ENCODE assay signal across 37 cellular contexts in the genomic region with DNA sequence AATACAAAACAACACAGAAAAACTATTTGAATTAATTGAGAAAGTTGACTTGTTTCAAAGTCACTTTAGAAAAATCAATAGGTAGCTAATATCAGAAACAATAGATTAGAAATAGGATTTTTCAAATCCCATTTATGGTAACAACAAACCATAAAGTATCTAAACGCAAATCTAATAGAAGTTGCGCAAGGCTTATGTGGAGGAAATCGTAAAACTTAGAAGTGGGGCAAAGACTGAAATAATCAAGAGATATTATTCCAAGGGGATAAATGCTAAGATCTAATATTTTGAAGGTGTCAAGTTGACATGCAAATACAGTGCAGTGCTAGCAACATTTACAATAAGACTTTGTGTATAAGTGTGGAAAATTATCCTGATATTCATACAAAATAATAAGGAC.
DNase-seq lines count a peak whose midpoint lies in the region; ATAC-seq, FAIRE-seq and TF ChIP-seq lines count a peak whose summit lies in the region.
"Had no signal": no experiment of that assay in that cellular context is flagged by ENCODE, and none has a peak within 500 bp of the region (broad histone marks: within the 10 kb centered on the region; RNA-seq: fewer than 3 reads in every experiment).

No MANE protein-coding gene starts in this region.

- H2BK15ac ChIP-seq in IMR-90 (ENCODE audit: low read depth, low read length): no peak overlapping the region
- H2BK15ac ChIP-seq in H1 (ENCODE audit: low read length): no peak overlapping the region
- no peak overlapping the region for H2BK15ac ChIP-seq in H9 (ENCODE audit: low read depth, low read length)

- H4K20me1 ChIP-seq in IMR-90 (ENCODE audit: insufficient read depth, low read length) (no peaks in the 10 kb centered on the region), K562 (replicated peaks; ENCODE audit: control insufficient read depth, insufficient read depth, low read length) (no peaks in the 10 kb centered on the region), H1 (replicated peaks in 1 of 2; ENCODE audit: control insufficient read depth in 1 of 2, insufficient read depth in 2 of 2, low read length in 2 of 2) (no peaks in the 10 kb centered on the region), H9 (ENCODE audit: control insufficient read depth, insufficient read depth, insufficient read length) (no peaks in the 10 kb centered on the region)
- H4K20me1 ChIP-seq: BLaER1; BLaER1 treated with 17β-estradiol and CSF1 and Interleukin-3, amounts not matched to agents 10 nM and 100 nM had no signal

- H2AK5ac ChIP-seq in IMR-90 (ENCODE audit: low read depth, low read length): no peak overlapping the region
- H2AK5ac ChIP-seq in H1 (ENCODE audit: low read depth, low read length): no peak overlapping the region
- H2AK5ac ChIP-seq in H9 (ENCODE audit: insufficient read length, low read length): no peak overlapping the region

- in situ Hi-C loops in IMR-90 (cut with MboI; ENCODE audit: low sequenced_read_pairs): no loop called here
- in situ Hi-C loops in K562 (cut with MboI): no loop called here

- no peak for TF ChIP-seq EP300 in Ishikawa (IDR thresholded peaks at IDR 0.05; ENCODE audit: borderline replicate concordance)
- TF ChIP-seq EP300 in K562 (IDR thresholded peaks at IDR 0.05; ENCODE audit: low read length): no peak
- TF ChIP-seq EP300 in H1 (IDR thresholded peaks at IDR 0.05; ENCODE audit: borderline replicate concordance in 1 of 2, low read depth in 2 of 2, low read length in 2 of 2): no peak

- FAIRE-seq in K562 (lab: Jason Lieb, UNC) (no peak), H1 (lab: Jason Lieb, UNC) (no peak)
- FAIRE-seq: A204.1, A549, D721Med had no signal

- H3K9me3 Mint-ChIP-seq in H9 (peaks cover 0 to 2% of the 10 kb centered on the region in 2 experiments; a peak in 1 of 5 replicates), endothelial cell (ENCODE audit: unreplicated experiment) (no peaks in the 10 kb centered on the region)

- no peak for TF ChIP-seq CTCF in IMR-90 (conservative IDR thresholded peaks at IDR 0.05; ENCODE audit: low read depth, low read length)
- TF ChIP-seq CTCF in K562 (IDR thresholded peaks at IDR 0.05 in 2 of 3, conservative IDR thresholded peaks at IDR 0.05 in 1 of 3; ENCODE audit: insufficient read depth in 2 of 3, low read depth in 1 of 3, low read length in 3 of 3): no peak
- TF ChIP-seq CTCF in H1 (IDR thresholded peaks at IDR 0.05; ENCODE audit: control extremely low read depth in 1 of 3, insufficient read depth in 1 of 3, low read depth in 1 of 3, low read length in 3 of 3): no peak
- TF ChIP-seq CTCF in H9 (conservative IDR thresholded peaks at IDR 0.05): no peak
- no peak for TF ChIP-seq CTCF in endothelial cell (IDR thresholded peaks at IDR 0.05; ENCODE audit: unreplicated experiment)

- no peak overlapping the region for H4K91ac ChIP-seq in IMR-90 (ENCODE audit: insufficient read depth, low read depth, low read length)
- no peak overlapping the region for H4K91ac ChIP-seq in H1 (replicated peaks; ENCODE audit: insufficient read length, low read length)
- no peak overlapping the region for H4K91ac ChIP-seq in H9 (ENCODE audit: insufficient read length, low read depth, low read length)

- H3K27me3 ChIP-seq in IMR-90 (ENCODE audit: control insufficient read depth, insufficient read depth, low read length) (no peaks in the 10 kb centered on the region), K562 (ENCODE audit: control insufficient read depth in 2 of 2, insufficient read depth in 2 of 2, low read length in 2 of 2) (no peaks in the 10 kb centered on the region), H1 (replicated peaks in 1 of 4; ENCODE audit: control insufficient read depth in 3 of 4, extremely low read depth in 1 of 4, insufficient read depth in 3 of 4, low read length in 3 of 4) (no peaks in the 10 kb centered on the region), H9 (ENCODE audit: insufficient read depth, low read length) (no peaks in the 10 kb centered on the region)
- H3K27me3 ChIP-seq: BE2C; BLaER1; BLaER1 treated with 17β-estradiol and CSF1 and Interleukin-3, amounts not matched to agents 10 nM and 100 nM had no signal

- H3K23ac ChIP-seq in IMR-90 (ENCODE audit: low read depth, low read length): no peak overlapping the region
- H3K23ac ChIP-seq in H1 (ENCODE audit: insufficient read length): no peak overlapping the region
- no peak overlapping the region for H3K23ac ChIP-seq in H9 (ENCODE audit: insufficient read length, low read depth, low read length)

- H3K4me1 ChIP-seq in IMR-90 (ENCODE audit: control insufficient read depth, insufficient read depth, low read length) (no peaks in the 10 kb centered on the region), K562 (replicated peaks in 1 of 2; ENCODE audit: control insufficient read depth in 2 of 2, insufficient read depth in 2 of 2, low read length in 2 of 2) (no peaks in the 10 kb centered on the region), H1 (replicated peaks in 1 of 4; ENCODE audit: control insufficient read depth in 3 of 4, insufficient read depth in 4 of 4, low read length in 3 of 4) (no peaks in the 10 kb centered on the region), H9 (ENCODE audit: insufficient read depth, low read length) (no peaks in the 10 kb centered on the region)
- H3K4me1 ChIP-seq: A549; BE2C; BLaER1; BLaER1 treated with 17β-estradiol and CSF1 and Interleukin-3, amounts not matched to agents 10 nM and 100 nM; Caco-2 had no signal

- TF ChIP-seq RAD21 in IMR-90 (IDR thresholded peaks at IDR 0.05; ENCODE audit: low read length): no peak
- TF ChIP-seq RAD21 in Ishikawa (IDR thresholded peaks at IDR 0.05; ENCODE audit: low read depth): no peak
- no peak for TF ChIP-seq RAD21 in K562 (CRISPR knock-in tag; conservative IDR thresholded peaks at IDR 0.05 in 1 of 2, IDR thresholded peaks at IDR 0.05 in 1 of 2)
- no peak for TF ChIP-seq RAD21 in H1 (IDR thresholded peaks at IDR 0.05 in 1 of 2, conservative IDR thresholded peaks at IDR 0.05 in 1 of 2; ENCODE audit: low read depth in 2 of 2, low read length in 2 of 2)

- dilution Hi-C loops in IMR-90 (cut with HindIII; ENCODE audit: low sequenced_read_pairs, unreplicated experiment): no loop called here

- WGBS in IMR-90 (ENCODE audit: extremely low coverage in 2 of 2, insufficient read length in 1 of 2), 2 experiments: no CpG with 5 or more reads among the region's 3 CpGs
- 2% methylated on average over 3 of the region's 3 CpGs for WGBS in K562 (ENCODE audit: insufficient coverage, low coverage, missing lambda C conversion rate)
- WGBS in H1 (ENCODE audit: extremely low coverage in 1 of 2, insufficient coverage in 1 of 2, insufficient read length in 1 of 2, insufficient replicate concordance in 2 of 2, low coverage in 1 of 2, low lambda C conversion rate in 2 of 2, missing lambda C conversion rate in 1 of 2), 2 experiments: 90% methylated on average over 3 of the region's 3 CpGs; no CpG with 5 or more reads in 1 of the 2 experiments
- no CpG with 5 or more reads among the region's 3 CpGs for WGBS in H9 (ENCODE audit: extremely low coverage, insufficient read length, low lambda C conversion rate)

- H3K36me3 ChIP-seq in IMR-90 (ENCODE audit: control insufficient read depth, insufficient read depth, low read length) (no peaks in the 10 kb centered on the region; the same call in 1 of the 2 replicates), K562 (ENCODE audit: control insufficient read depth, insufficient read depth, low read length) (no peaks in the 10 kb centered on the region), H1 (ENCODE audit: control insufficient read depth in 2 of 4, insufficient read depth in 4 of 4, low read length in 3 of 4) (no peaks in the 10 kb centered on the region)
- H3K36me3 ChIP-seq: BE2C; BLaER1; BLaER1 treated with 17β-estradiol and CSF1 and Interleukin-3, amounts not matched to agents 10 nM and 100 nM had no signal

- CTCF ChIA-PET in IMR-90 (lab: Yijun Ruan, JAX) (no interaction called here), K562 (lab: Yijun Ruan, JAX; ENCODE audit: low intra/inter-chr PET ratio) (no interaction called here), H1 (lab: Charles Lee; ENCODE audit: partially characterized antibody) (no interaction called here)

- no peak overlapping the region for H4K8ac ChIP-seq in IMR-90 (ENCODE audit: low read depth in 2 of 2, low read length in 2 of 2)
- no peak overlapping the region for H4K8ac ChIP-seq in H1 (ENCODE audit: extremely low read depth, insufficient read depth, low read length)
- H4K8ac ChIP-seq in H9 (replicated peaks; ENCODE audit: insufficient read length, low read depth, low read length): no peak overlapping the region

- H3K56ac ChIP-seq in IMR-90 (ENCODE audit: extremely low read depth, insufficient read depth, low read length) (no peak overlapping the region), H1 (replicated peaks; ENCODE audit: insufficient read length, low read depth, low read length) (no peak overlapping the region), H9 (ENCODE audit: insufficient read length, low read depth, low read length) (no peak overlapping the region)

- H2BK5ac ChIP-seq in IMR-90 (ENCODE audit: low read depth, low read length, poor library complexity, severe bottlenecking): no peak overlapping the region
- no peak overlapping the region for H2BK5ac ChIP-seq in H1 (ENCODE audit: low read depth, low read length)
- H2BK5ac ChIP-seq in H9 (ENCODE audit: insufficient read length, low read length): no peak overlapping the region

- no peak for TF ChIP-seq POLR2A in IMR-90 (IDR thresholded peaks at IDR 0.05; ENCODE audit: low read depth, low read length)
- no peak for TF ChIP-seq POLR2A in K562 (conservative IDR thresholded peaks at IDR 0.05)
- no peak for TF ChIP-seq POLR2A in H1 (IDR thresholded peaks at IDR 0.05; ENCODE audit: control extremely low read depth in 1 of 2, low read depth in 2 of 2, low read length in 2 of 2)

- H3K9ac ChIP-seq in IMR-90 (ENCODE audit: low read depth, low read length) (no peak overlapping the region), K562 (ENCODE audit: insufficient read depth in 1 of 2, low read depth in 2 of 2, low read length in 2 of 2) (no peak overlapping the region), H1 (replicated peaks in 1 of 4; ENCODE audit: extremely low read depth in 1 of 4, low read depth in 3 of 4, low read length in 3 of 4) (no peak overlapping the region), H9 (ENCODE audit: extremely low read depth, insufficient read length, low read length) (no peak overlapping the region)
- H3K9ac ChIP-seq: BLaER1; BLaER1 treated with 17β-estradiol and CSF1 and Interleukin-3, amounts not matched to agents 10 nM and 100 nM had no signal

- H3K9me1 ChIP-seq in IMR-90 (ENCODE audit: insufficient read depth, low read length) (no peaks in the 10 kb centered on the region), K562 (ENCODE audit: control insufficient read depth, insufficient read depth, low read length) (no peaks in the 10 kb centered on the region)

- H3K4me3 Mint-ChIP-seq in H9 (no peak overlapping the region), endothelial cell (ENCODE audit: unreplicated experiment) (no peak overlapping the region)
- H3K4me3 Mint-ChIP-seq: B cell; CD14-positive monocyte; CD4-positive, alpha-beta memory T cell; CD4-positive, alpha-beta T cell; CD4-positive, CD25-positive, alpha-beta regulatory T cell; CD8-positive, alpha-beta memory T cell; CD8-positive, alpha-beta T cell had no signal

- H3K79me2 ChIP-seq in K562 (ENCODE audit: control insufficient read depth, insufficient read depth, low read length) (no peaks in the 10 kb centered on the region), H1 (ENCODE audit: control insufficient read depth in 1 of 2, insufficient read depth in 2 of 2, low read length in 2 of 2) (no peaks in the 10 kb centered on the region), H9 (ENCODE audit: insufficient read depth, low read length) (no peaks in the 10 kb centered on the region)

- H2BK120ac ChIP-seq in IMR-90 (ENCODE audit: low read depth, low read length) (no peak overlapping the region), H1 (replicated peaks; ENCODE audit: low read depth, low read length) (no peak overlapping the region), H9 (ENCODE audit: low read depth, low read length, poor library complexity, severe bottlenecking) (no peak overlapping the region)

- H3K27ac ChIP-seq in IMR-90 (ENCODE audit: insufficient read depth, low read length) (no peak overlapping the region), K562 (ENCODE audit: extremely low read depth, low read depth, low read length) (no peak overlapping the region), H1 (ENCODE audit: low read depth, low read length) (no peak overlapping the region), H9 (ENCODE audit: insufficient read length, low read depth, low read length) (no peak overlapping the region)
- H3K27ac ChIP-seq: 22Rv1; A549; BLaER1; BLaER1 treated with 17β-estradiol and CSF1 and Interleukin-3, amounts not matched to agents 10 nM and 100 nM; C4-2B had no signal

- H3K14ac ChIP-seq in IMR-90 (replicated peaks; ENCODE audit: low read depth, low read length) (no peak overlapping the region), H1 (ENCODE audit: insufficient read length) (no peak overlapping the region), H9 (ENCODE audit: insufficient read depth, low read length) (no peak overlapping the region)

- H3K79me1 ChIP-seq in IMR-90 (ENCODE audit: low read depth in 1 of 2, low read length in 2 of 2) (peaks cover 0 to 7% of the 10 kb centered on the region in 2 experiments; a peak in 2 of 4 replicates), H1 (ENCODE audit: low read depth, low read length) (no peaks in the 10 kb centered on the region), H9 (ENCODE audit: insufficient read depth, low read depth, low read length, poor library complexity, severe bottlenecking) (no peaks in the 10 kb centered on the region)

- no peak overlapping the region for H3T11ph ChIP-seq in H9 (ENCODE audit: low read length)

- H4K5ac ChIP-seq in IMR-90 (ENCODE audit: low read depth, low read length) (no peak overlapping the region), H1 (ENCODE audit: insufficient read length, low read depth, low read length) (no peak overlapping the region), H9 (ENCODE audit: insufficient read length, low read depth, low read length) (no peak overlapping the region)

- no peak for DNase-seq in IMR-90
- no peak for DNase-seq in K562 (ENCODE audit: extremely low read depth in 1 of 4, low spot score in 3 of 4)
- no peak for DNase-seq in H1 (ENCODE audit: low read depth in 1 of 2, low spot score in 2 of 2)
- DNase-seq in H9: no peak
- no peak for DNase-seq in NCI-H187 (lab: John Stamatoyannopoulos, UW)
- no peak for DNase-seq in endothelial cell (ENCODE audit: low spot score)
- no peak for DNase-seq in NCI-H2171 treated with DMSO at 0.1 percent for 48 hours (lab: John Stamatoyannopoulos, UW)
- DNase-seq: 8988T; ACHN; AML-193; BE2C; C1 segment of cervical spinal cord; Caco-2; Calu3; CD4-positive, alpha-beta memory T cell; CD4-positive, alpha-beta T cell; CD4-positive, CD25-positive, alpha-beta regulatory T cell; CD8-positive, alpha-beta memory T cell; CD8-positive, alpha-beta T cell; COR-L47; DMS 273 treated with DMSO at 0.1 percent for 48 hours; DMS153; DMS53; DMS79; DMS79 treated with DMSO at 0.1 percent for 48 hours; DND-41; EL had no signal

- H3K4me1 Mint-ChIP-seq in H9: no peaks in the 10 kb centered on the region
- no peaks in the 10 kb centered on the region for H3K4me1 Mint-ChIP-seq in endothelial cell (ENCODE audit: unreplicated experiment)
- H3K4me1 Mint-ChIP-seq: B cell; CD14-positive monocyte; CD4-positive, alpha-beta memory T cell; CD4-positive, CD25-positive, alpha-beta regulatory T cell; CD8-positive, alpha-beta memory T cell had no signal

- no TSS peak for BruUV-seq in IMR-90 (replicated peaks; lab: Mats Ljungman, UMichigan)
- BruUV-seq in K562 (replicated peaks; lab: Mats Ljungman, UMichigan): no TSS peak

- no peak for ATAC-seq in IMR-90 (ENCODE audit: low read depth)
- no peak for ATAC-seq in K562
- ATAC-seq: A549; CD8-positive, alpha-beta T cell had no signal

- H3K9me3 ChIP-seq in IMR-90 (ENCODE audit: control insufficient read depth, insufficient read depth, low read length): no peaks in the 10 kb centered on the region
- no peaks in the 10 kb centered on the region for H3K9me3 ChIP-seq in K562 (replicated peaks; ENCODE audit: control insufficient read depth, insufficient read depth, low read depth, low read length)
- H3K9me3 ChIP-seq in H1 (ENCODE audit: insufficient read depth in 2 of 2, low read depth in 1 of 2, low read length in 1 of 2): no peaks in the 10 kb centered on the region
- no peaks in the 10 kb centered on the region for H3K9me3 ChIP-seq in H9 (ENCODE audit: control insufficient read depth, low read depth, low read length)
- H3K9me3 ChIP-seq: A549; BE2C; BLaER1; BLaER1 treated with 17β-estradiol and CSF1 and Interleukin-3, amounts not matched to agents 10 nM and 100 nM; Caco-2 had no signal

- H3K4ac ChIP-seq in IMR-90 (ENCODE audit: low read depth, low read length): no peak overlapping the region
- H3K4ac ChIP-seq in H1 (replicated peaks; ENCODE audit: insufficient read length, low read depth, low read length): no peak overlapping the region
- no peak overlapping the region for H3K4ac ChIP-seq in H9 (ENCODE audit: low read depth, low read length)

- H3K36me3 Mint-ChIP-seq in H9 (ENCODE audit: insufficient read depth in 1 of 3, low read depth in 3 of 3): no peaks in the 10 kb centered on the region
- H3K36me3 Mint-ChIP-seq in endothelial cell (ENCODE audit: low read depth, unreplicated experiment): no peaks in the 10 kb centered on the region
- H3K36me3 Mint-ChIP-seq: CD14-positive monocyte; CD4-positive, alpha-beta memory T cell; CD4-positive, CD25-positive, alpha-beta regulatory T cell; CD8-positive, alpha-beta memory T cell; CD8-positive, alpha-beta T cell had no signal

- H2AFZ ChIP-seq in IMR-90 (replicated peaks; ENCODE audit: low read length, poor library complexity) (no peak overlapping the region), K562 (ENCODE audit: low read depth, low read length) (no peak overlapping the region), H1 (ENCODE audit: low read length) (no peak overlapping the region), H9 (ENCODE audit: low read length) (no peak overlapping the region)

- H3K18ac ChIP-seq in IMR-90 (ENCODE audit: low read depth, low read length) (no peak overlapping the region), H1 (ENCODE audit: extremely low read depth, low read length) (no peak overlapping the region), H9 (ENCODE audit: insufficient read length, low read depth, low read length) (no peak overlapping the region)

- H3K23me2 ChIP-seq in H1 (ENCODE audit: low read depth, low read length) (no peaks in the 10 kb centered on the region), H9 (ENCODE audit: insufficient read length, low read depth, low read length, poor library complexity, severe bottlenecking) (no peaks in the 10 kb centered on the region)

- H2BK12ac ChIP-seq in H1 (ENCODE audit: low read depth, low read length) (no peak overlapping the region), H9 (ENCODE audit: insufficient read length, low read depth, low read length) (no peak overlapping the region)

- POLR2A ChIA-PET in IMR-90 (lab: Charles Lee; ENCODE audit: unreplicated experiment) (no interaction called here), K562 (lab: Yijun Ruan, JAX) (no interaction called here), H1 (lab: Charles Lee; ENCODE audit: partially characterized antibody) (no interaction called here)

- intact Hi-C loops in IMR-90 (cut with micrococcal nuclease): no loop called here
- intact Hi-C loops in K562 (cut with micrococcal nuclease): no loop called here

- H3K4me2 ChIP-seq in IMR-90 (ENCODE audit: low read depth, low read length) (no peak overlapping the region), K562 (ENCODE audit: insufficient read depth, low read length) (no peak overlapping the region), H1 (ENCODE audit: insufficient read depth in 1 of 2, low read depth in 2 of 2, low read length in 2 of 2) (no peak overlapping the region), H9 (ENCODE audit: insufficient read depth, insufficient read length, low read length) (no peak overlapping the region)
- H3K4me2 ChIP-seq: A549; BLaER1; BLaER1 treated with 17β-estradiol and CSF1 and Interleukin-3, amounts not matched to agents 10 nM and 100 nM had no signal

- no peak overlapping the region for H2AK9ac ChIP-seq in IMR-90 (replicated peaks; ENCODE audit: low read depth, low read length, poor library complexity)

- no peak overlapping the region for H3K27ac Mint-ChIP-seq in H9
- H3K27ac Mint-ChIP-seq in endothelial cell (ENCODE audit: unreplicated experiment): no peak overlapping the region
- H3K27ac Mint-ChIP-seq: B cell; CD14-positive monocyte; CD4-positive, alpha-beta memory T cell; CD4-positive, alpha-beta T cell; CD4-positive, CD25-positive, alpha-beta regulatory T cell; CD8-positive, alpha-beta memory T cell; CD8-positive, alpha-beta T cell had no signal

- H3K4me3 ChIP-seq in IMR-90 (ENCODE audit: insufficient read depth, low read depth, low read length) (no peak overlapping the region), K562 (no peak overlapping the region), H1 (ENCODE audit: extremely low read depth in 1 of 4, insufficient read depth in 2 of 4, low read depth in 3 of 4, low read length in 4 of 4) (no peak overlapping the region)
- H3K4me3 ChIP-seq: A549; BLaER1; BLaER1 treated with 17β-estradiol and CSF1 and Interleukin-3, amounts not matched to agents 10 nM and 100 nM had no signal

- H2BK20ac ChIP-seq in IMR-90 (ENCODE audit: low read depth, low read length) (no peak overlapping the region), H1 (ENCODE audit: low read length) (no peak overlapping the region), H9 (ENCODE audit: low read depth, low read length, poor library complexity, severe bottlenecking) (no peak overlapping the region)

- H3K27me3 Mint-ChIP-seq in H9 (ENCODE audit: low read depth): no peaks in the 10 kb centered on the region
- H3K27me3 Mint-ChIP-seq in endothelial cell (ENCODE audit: unreplicated experiment): no peaks in the 10 kb centered on the region
- H3K27me3 Mint-ChIP-seq: B cell; CD4-positive, alpha-beta memory T cell; CD4-positive, alpha-beta T cell; CD4-positive, CD25-positive, alpha-beta regulatory T cell; CD8-positive, alpha-beta memory T cell had no signal
